20 cellular contexts compared by ENCODE assay signal in the genomic region with DNA sequence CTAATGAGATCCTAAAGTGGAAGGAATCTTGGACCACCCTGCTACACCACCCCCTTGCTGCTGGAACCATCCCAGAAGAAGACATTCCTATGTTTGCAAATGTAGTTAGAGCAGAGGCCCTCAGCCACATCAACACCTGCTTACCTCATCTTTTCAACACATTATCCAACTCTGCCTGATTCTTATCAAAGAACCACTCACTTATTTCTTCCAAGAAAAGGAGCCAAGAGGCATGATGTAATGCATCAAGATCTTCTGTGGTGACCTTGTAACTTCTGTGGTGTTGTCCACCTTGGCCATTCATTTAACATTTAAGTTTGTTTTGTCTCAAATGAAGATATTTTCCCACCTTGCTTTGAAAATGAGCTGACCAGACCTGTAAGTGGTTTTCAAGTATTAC.
"Had no signal": no experiment of that assay in that cellular context is flagged by ENCODE, and none has a peak within 500 bp of the region (broad histone marks: within the 10 kb centered on the region; RNA-seq: fewer than 3 reads in every experiment).

No MANE protein-coding gene starts in this region.

- FAIRE-seq: RCC 7860 had no signal

- H3K4me3 ChIP-seq: SJSA1, SK-N-MC had no signal

- H3K4me1 ChIP-seq: SJSA1 had no signal

- H3K9me3 ChIP-seq: SJSA1 had no signal

- H3K27ac ChIP-seq: SJSA1, SK-N-MC had no signal

- H3K36me3 ChIP-seq: SJSA1 had no signal

- DNase-seq: KBM-7, MV-4-11, NCI-H1048, NCI-H1105, NCI-H1436 treated with DMSO at 0.1 percent for 48 hours, NCI-H1694, NCI-H187 treated with DMSO at 0.1 percent for 48 hours, NCI-H2029 treated with DMSO at 0.1 percent for 48 hours, NCI-H2171, NCI-H226, NCI-H446, NCI-H510A, NCI-H524 treated with DMSO at 0.1 percent for 48 hours, NCI-H82, Right ventricle myocardium superior, RPMI8226, SIG-M5 had no signal
